ENCODE assay signal across 8 cellular contexts in genomic region chr20:52190437-52191131, GRCh38. TPM values are rescaled to one million over a fixed set of nuclear protein-coding genes. Genes with fewer than 3 reads are reported as not detected.
DNase-seq lines count a peak whose midpoint lies in the region; ATAC-seq and TF ChIP-seq lines count a peak whose summit lies in the region.

No MANE protein-coding gene starts in this region.

- ATAC-seq in GM18502 (IDR thresholded peaks at IDR 0.05; ENCODE audit: poor library complexity, unreplicated experiment), result peak; percentile 56
- peak; percentile 35 for ATAC-seq in HG03159 (IDR thresholded peaks at IDR 0.05; ENCODE audit: unreplicated experiment)
- no peak for ATAC-seq in activated naive CD8-positive, alpha-beta T cell treated with anti-CD3 and anti-CD28 coated beads, Interleukin-2, amount 50 U/mL, for 24 hours
- ATAC-seq in sciatic nerve, result peak; percentile 53

- H3K4me1 ChIP-seq in right atrium auricular region, result peaks cover 0 to 12% of the 10 kb centered on the region in 2 donors

- H3K9me3 Mint-ChIP-seq in activated naive CD8-positive, alpha-beta T cell treated with anti-CD3 and anti-CD28 coated beads, Interleukin-2, amount 50 U/mL, for 24 hours, result no peaks in the 10 kb centered on the region

- no peaks in the 10 kb centered on the region for H3K27me3 Mint-ChIP-seq in activated naive CD8-positive, alpha-beta T cell treated with anti-CD3 and anti-CD28 coated beads, Interleukin-2, amount 50 U/mL, for 24 hours

- peaks cover 24% of the 10 kb centered on the region for H3K4me1 Mint-ChIP-seq in activated naive CD8-positive, alpha-beta T cell treated with anti-CD3 and anti-CD28 coated beads, Interleukin-2, amount 50 U/mL, for 24 hours

- H3K27ac ChIP-seq in right atrium auricular region, result peak overlapping the region; percentile 90 to 92

- peak overlapping the region; percentile 80 for H3K27ac Mint-ChIP-seq in activated naive CD8-positive, alpha-beta T cell treated with anti-CD3 and anti-CD28 coated beads, Interleukin-2, amount 50 U/mL, for 24 hours

- DNase-seq in AG08395 (ENCODE audit: low spot score) (peak; percentile 58), RPMI8226 (peak; percentile 73), right atrium auricular region (ENCODE audit: low spot score) (no peak), sciatic nerve (ENCODE audit: low spot score) (no peak)
- DNase-seq in activated naive CD8-positive, alpha-beta T cell treated with anti-CD3 and anti-CD28 coated beads, Interleukin-2, amount 50 U/mL, for 24 hours, result peak; percentile 53
- DNase-seq in effector CD4-positive, alpha-beta T cell, result no peak

- no peaks in the 10 kb centered on the region for H3K27me3 ChIP-seq in right atrium auricular region

- peak overlapping the region; percentile 89 for H3K4me3 Mint-ChIP-seq in activated naive CD8-positive, alpha-beta T cell treated with anti-CD3 and anti-CD28 coated beads, Interleukin-2, amount 50 U/mL, for 24 hours

- peak overlapping the region; percentile 76 to 79 for H3K4me3 ChIP-seq in right atrium auricular region

- peaks cover 8% of the 10 kb centered on the region for H3K36me3 Mint-ChIP-seq in activated naive CD8-positive, alpha-beta T cell treated with anti-CD3 and anti-CD28 coated beads, Interleukin-2, amount 50 U/mL, for 24 hours (ENCODE audit: low read depth)

- H3K36me3 ChIP-seq in right atrium auricular region, result peaks cover 8% of the 10 kb centered on the region

- intact Hi-C loops in sciatic nerve (cut with DNase I), result no loop called here

- no peak for TF ChIP-seq CTCF in right atrium auricular region (IDR thresholded peaks at IDR 0.05)

- H3K9me3 ChIP-seq in right atrium auricular region, result no peaks in the 10 kb centered on the region

RNA-seq across cellular contexts. Expression of gene ZFP64, which starts 1.0 kb away (rescaled TPM):
- total RNA-seq in right atrium auricular region, result 1 to 10 TPM; 7.3 to 9.1 TPM
- 17.0 TPM for total RNA-seq in sciatic nerve

Comparison
In these comparisons a context has a peak if more than half of its experiments do, and no peak if none do; other contexts are left out.
1. DNase-seq: peak in AG08395 (single experiment), RPMI8226 (single experiment) and activated naive CD8-positive, alpha-beta T cell treated with anti-CD3 and anti-CD28 coated beads, Interleukin-2, amount 50 U/mL, for 24 hours (single experiment); none in right atrium auricular region (single experiment), sciatic nerve (single experiment) and effector CD4-positive, alpha-beta T cell (single experiment).